In genomic region chr6:31821301-31822037, GRCh38 we compare ENCODE assay signal across 8 cellular contexts. TPM values are rescaled to one million over a fixed set of nuclear protein-coding genes. Genes with fewer than 3 reads are reported as not detected.
DNase-seq lines count a peak whose midpoint lies in the region; ATAC-seq and TF ChIP-seq lines count a peak whose summit lies in the region.

No MANE protein-coding gene starts in this region.

- intact Hi-C loops in right lobe of liver (cut with DNase I), result no loop called here

- peak; percentile 35 for DNase-seq in AG08395 (ENCODE audit: low spot score)
- DNase-seq in M059J (ENCODE audit: low read depth), result peak; percentile 76
- peak; percentile 42 for DNase-seq in activated CD4-positive, CD25-positive, alpha-beta regulatory T cell treated with anti-CD3 and anti-CD28 coated beads, Interleukin-2, amount 50 U/mL, for 16 hours (ENCODE audit: low read depth, low spot score)
- no peak for DNase-seq in coronary artery (ENCODE audit: low spot score)
- peak; percentile 74 to 79 (median 76) for DNase-seq in right lobe of liver
- DNase-seq in stimulated activated CD4-positive, alpha-beta T cell treated with anti-CD3 and anti-CD28 coated beads, Interleukin-4, amount 100 ng/mL, for 24 hours, result peak; percentile 75

- TF ChIP-seq POLR2A in right lobe of liver (IDR thresholded peaks at IDR 0.05), result no peak

- no peaks in the 10 kb centered on the region for H3K36me3 ChIP-seq in right lobe of liver

- H3K9me3 ChIP-seq in right lobe of liver, result no peaks in the 10 kb centered on the region

- TF ChIP-seq CTCF in coronary artery (IDR thresholded peaks at IDR 0.05) (no peak), right lobe of liver (IDR thresholded peaks at IDR 0.05) (no peak)

- peaks cover 0 to 44% (median 15%) of the 10 kb centered on the region in 4 donors for H3K4me1 ChIP-seq in right lobe of liver

- WGBS in right lobe of liver (ENCODE audit: insufficient coverage, low coverage, low lambda C conversion rate, missing lambda C conversion rate), result 9% methylated on average over 33 of the region's 39 CpGs

- H3K4me3 ChIP-seq in coronary artery, result peak overlapping the region; percentile 74
- H3K4me3 ChIP-seq in right lobe of liver, result peak overlapping the region; percentile 33 to 59 (median 53)

- peak overlapping the region; percentile 93 to 97 for H3K27ac ChIP-seq in coronary artery
- H3K27ac ChIP-seq in right lobe of liver, result peak overlapping the region; percentile 97 to 100 (median 99)

- H3K27me3 ChIP-seq in right lobe of liver, result no peaks in the 10 kb centered on the region

- peak; percentile 48 for ATAC-seq in GM18909 (IDR thresholded peaks at IDR 0.05; ENCODE audit: poor library complexity, unreplicated experiment)
- ATAC-seq in right lobe of liver, result peak in 3 of 4 donors; percentile 11 to 49 (median 33)
- no peak for ATAC-seq in HG02870 (IDR thresholded peaks at IDR 0.05; ENCODE audit: unreplicated experiment)

RNA-seq across cellular contexts. Expression of gene HSPA1B, which starts 6.1 kb away (rescaled TPM):
- 185 and 359 TPM in 2 replicates for total RNA-seq in M059J (2014; rRNA removed; shearing (Covaris generic))
- total RNA-seq in right lobe of liver, result 100 to 1,000 TPM in 2 of 6 experiments, 10 to 100 TPM in 4; 41.5 to 144 (median 47.5) TPM

RNA-seq across cellular contexts. Expression of gene HSPA1A, which starts 6.1 kb away (rescaled TPM):
- total RNA-seq in M059J (2014; rRNA removed; shearing (Covaris generic)), result 163 and 238 TPM in 2 replicates
- total RNA-seq in right lobe of liver, result 100 to 1,000 TPM in 2 of 6 experiments, 10 to 100 TPM in 4; 73.2 to 442 (median 80.2) TPM

RNA-seq across cellular contexts. Expression of gene HSPA1L, which starts 6.4 kb away (rescaled TPM):
- 0.30 and 2.5 TPM in 2 replicates for total RNA-seq in M059J (2014; rRNA removed; shearing (Covaris generic))
- 1 to 10 TPM in 1 of 6 experiments, under 1 TPM in 5; 0.37 to 1.2 (median 0.56) TPM for total RNA-seq in right lobe of liver

RNA-seq across cellular contexts. Expression of gene LSM2, which starts 14.7 kb away (rescaled TPM):
- total RNA-seq in M059J (2014; rRNA removed; shearing (Covaris generic)), result 162 and 306 TPM in 2 replicates
- total RNA-seq in right lobe of liver, result 10 to 100 TPM; 11.0 to 26.1 (median 11.6) TPM

RNA-seq across cellular contexts. Expression of gene VARS1, which starts 25.9 kb away (rescaled TPM):
- total RNA-seq in M059J (2014; rRNA removed; shearing (Covaris generic)), result 33.1 and 51.2 TPM in 2 replicates
- total RNA-seq in right lobe of liver, result 10 to 100 TPM; 31.0 to 58.1 (median 41.0) TPM
